22 cellular contexts compared by ENCODE assay signal in the genomic region with DNA sequence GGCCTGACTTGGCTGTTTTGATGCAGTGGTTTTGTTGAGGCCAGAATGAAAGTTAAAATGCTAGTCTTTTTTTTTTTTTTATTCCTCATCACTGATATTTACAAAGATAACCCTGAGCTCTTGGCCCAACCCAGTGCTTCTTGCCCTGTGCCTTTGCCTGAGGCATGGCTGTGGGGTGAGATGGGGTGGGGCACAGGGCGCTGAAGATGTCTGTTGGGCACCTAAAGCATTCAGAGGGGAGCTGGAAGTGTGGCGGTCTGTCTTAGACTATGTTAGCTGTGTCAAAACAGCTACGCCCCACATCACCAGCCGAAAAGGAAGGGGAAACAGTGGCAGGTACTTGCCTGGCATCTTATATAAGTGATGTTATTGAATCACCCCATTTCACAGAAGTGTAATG. TPM values are rescaled to one million over a fixed set of nuclear protein-coding genes. Genes with fewer than 3 reads are reported as not detected.
DNase-seq lines count a peak whose midpoint lies in the region; ATAC-seq and TF ChIP-seq lines count a peak whose summit lies in the region.
"Had no signal": no experiment of that assay in that cellular context is flagged by ENCODE, and none has a peak within 500 bp of the region (broad histone marks: within the 10 kb centered on the region; RNA-seq: fewer than 3 reads in every experiment).

No MANE protein-coding gene starts in this region.

- no peak for DNase-seq in CD14-positive monocyte (ENCODE audit: low spot score)
- DNase-seq in CD8-positive, alpha-beta T cell: peak in 2 of 7 experiments; percentile 32 to 45
- no peak for DNase-seq in activated naive CD8-positive, alpha-beta T cell treated with anti-CD3 and anti-CD28 coated beads, Interleukin-2, amount 10 ng/mL, durations not matched to agents 7 days and 5 days
- DNase-seq in natural killer cell treated with Interleukin-12 subunit alpha and Interleukin-12 subunit beta and Interleukin-15 and Interleukin-18, amount 100 ng/mL, for 72 hours (ENCODE audit: low spot score): no peak
- DNase-seq in left lobe of liver (ENCODE audit: low spot score): no peak
- DNase-seq in heart left ventricle: no peak
- DNase-seq: EL; GOT3; HFFc6; left ventricle myocardium superior; NCI-H446 treated with DMSO at 0.1 percent for 48 hours; stimulated activated CD4-positive, alpha-beta T cell treated with anti-CD3 and anti-CD28 coated beads, Interleukin-2, amount 100 ng/mL, for 24 hours; substantia nigra; upper lobe of right lung had no signal

- CTCF ChIA-PET in CD8-positive, alpha-beta T cell (lab: Charles Lee): interaction anchor here (0.7 to 2.5 kb wide), 5 partner anchors 9 to 43 kb away, joined by 3 to 12 read pairs (median 4); no protein-coding TSS in a partner anchor

- no peak for TF ChIP-seq POLR2A in heart left ventricle (IDR thresholded peaks at IDR 0.05)

- no peaks in the 10 kb centered on the region for H3K36me3 ChIP-seq in CD8-positive, alpha-beta T cell (ENCODE audit: insufficient read depth, low read length)
- H3K36me3 ChIP-seq in heart left ventricle: no peaks in the 10 kb centered on the region
- H3K36me3 ChIP-seq: right atrium auricular region, upper lobe of right lung had no signal

- no peak overlapping the region for H3K4me3 ChIP-seq in CD8-positive, alpha-beta T cell (ENCODE audit: low read depth, low read length)
- H3K4me3 ChIP-seq in heart left ventricle: no peak overlapping the region
- H3K4me3 ChIP-seq: right atrium auricular region, smooth muscle cell, upper lobe of right lung had no signal

- intact Hi-C loops in CD14-positive monocyte (cut with micrococcal nuclease) (no loop called here), heart left ventricle (cut with DNase I) (no loop called here)
- intact Hi-C loops in CD8-positive, alpha-beta T cell (cut with DNase I, micrococcal nuclease): loop anchor here in 1 of 2 experiments (1.0 kb wide), 1 partner anchor 14 kb away; no protein-coding TSS in a partner anchor

- WGBS in heart left ventricle, 4 donors: 92 to 97% (median 93%) methylated on average over 4 of the region's 4 CpGs

- peaks cover 28% of the 10 kb centered on the region for H3K4me1 ChIP-seq in CD8-positive, alpha-beta T cell (ENCODE audit: insufficient read depth, low read length)
- H3K4me1 ChIP-seq in heart left ventricle: peaks cover 0 to 23% (median 0%) of the 10 kb centered on the region in 12 donors
- H3K4me1 ChIP-seq: parathyroid adenoma, right atrium auricular region had no signal

- no peaks in the 10 kb centered on the region for H3K27me3 ChIP-seq in CD8-positive, alpha-beta T cell (ENCODE audit: insufficient read depth, low read length)
- H3K27me3 ChIP-seq in heart left ventricle: no peaks in the 10 kb centered on the region
- H3K27me3 ChIP-seq: right atrium auricular region, upper lobe of right lung had no signal

- H3K27ac Mint-ChIP-seq in CD14-positive monocyte: peak overlapping the region in 6 of 7 donors; percentile 7 to 88 (median 28)
- peak overlapping the region; percentile 92 for H3K27ac Mint-ChIP-seq in CD8-positive, alpha-beta T cell
- peak overlapping the region; percentile 64 for H3K27ac Mint-ChIP-seq in activated naive CD8-positive, alpha-beta T cell treated with anti-CD3 and anti-CD28 coated beads, Interleukin-2, amount 10 ng/mL, durations not matched to agents 7 days and 5 days
- peak overlapping the region; percentile 52 to 74 for H3K27ac Mint-ChIP-seq in natural killer cell treated with Interleukin-12 subunit alpha and Interleukin-12 subunit beta and Interleukin-15 and Interleukin-18, amount 100 ng/mL, for 72 hours
- H3K27ac Mint-ChIP-seq: activated T-helper 1 cell treated with anti-CD3 and anti-CD28 coated beads, Interleukin-12 subunit alpha, Interleukin-12 subunit beta, Interleukin-2, Interleukin-4 antibody, amounts not matched to agents 30 ng/mL and 10 ng/mL and 1 ng/mL, durations not matched to agents 14 hours and 24 hours and 36 hours; HFFc6; nephron had no signal

- no peak overlapping the region for H3K4me3 Mint-ChIP-seq in CD14-positive monocyte
- H3K4me3 Mint-ChIP-seq in CD8-positive, alpha-beta T cell: peak overlapping the region; percentile 58
- no peak overlapping the region for H3K4me3 Mint-ChIP-seq in activated naive CD8-positive, alpha-beta T cell treated with anti-CD3 and anti-CD28 coated beads, Interleukin-2, amount 10 ng/mL, durations not matched to agents 7 days and 5 days
- H3K4me3 Mint-ChIP-seq in natural killer cell treated with Interleukin-12 subunit alpha and Interleukin-12 subunit beta and Interleukin-15 and Interleukin-18, amount 100 ng/mL, for 72 hours: no peak overlapping the region
- H3K4me3 Mint-ChIP-seq: activated T-helper 1 cell treated with anti-CD3 and anti-CD28 coated beads, Interleukin-12 subunit alpha, Interleukin-12 subunit beta, Interleukin-2, Interleukin-4 antibody, amounts not matched to agents 30 ng/mL and 10 ng/mL and 1 ng/mL, durations not matched to agents 14 hours and 24 hours and 36 hours; HFFc6; nephron had no signal

- TF ChIP-seq CTCF in CD14-positive monocyte (IDR thresholded peaks at IDR 0.05): no peak
- no peak for TF ChIP-seq CTCF in CD8-positive, alpha-beta T cell (IDR thresholded peaks at IDR 0.05)
- no peak for TF ChIP-seq CTCF in heart left ventricle (IDR thresholded peaks at IDR 0.05)

- peaks cover 19% of the 10 kb centered on the region for H3K4me1 Mint-ChIP-seq in CD14-positive monocyte
- peaks cover 31% of the 10 kb centered on the region for H3K4me1 Mint-ChIP-seq in CD8-positive, alpha-beta T cell (ENCODE audit: low read depth)
- H3K4me1 Mint-ChIP-seq in activated naive CD8-positive, alpha-beta T cell treated with anti-CD3 and anti-CD28 coated beads, Interleukin-2, amount 10 ng/mL, durations not matched to agents 7 days and 5 days: peaks cover 22% of the 10 kb centered on the region
- H3K4me1 Mint-ChIP-seq in natural killer cell treated with Interleukin-12 subunit alpha and Interleukin-12 subunit beta and Interleukin-15 and Interleukin-18, amount 100 ng/mL, for 72 hours (ENCODE audit: low read depth in 2 of 2): peaks cover 22 to 26% of the 10 kb centered on the region in 2 donors

- peak; percentile 47 for ATAC-seq in CD8-positive, alpha-beta T cell
- ATAC-seq in activated naive CD8-positive, alpha-beta T cell treated with anti-CD3 and anti-CD28 coated beads, Interleukin-2, amount 10 ng/mL, durations not matched to agents 7 days and 5 days (ENCODE audit: low read depth): no peak
- no peak for ATAC-seq in natural killer cell treated with Interleukin-12 subunit alpha and Interleukin-12 subunit beta and Interleukin-15 and Interleukin-18, amount 100 ng/mL, for 72 hours
- ATAC-seq in left lobe of liver (no peak), heart left ventricle (no peak), GM21786 (IDR thresholded peaks at IDR 0.05; ENCODE audit: unreplicated experiment) (no peak)
- ATAC-seq: left ventricle myocardium superior, upper lobe of right lung had no signal

- no peaks in the 10 kb centered on the region for H3K9me3 ChIP-seq in CD8-positive, alpha-beta T cell (ENCODE audit: low read length)
- no peaks in the 10 kb centered on the region for H3K9me3 ChIP-seq in heart left ventricle
- H3K9me3 ChIP-seq: right atrium auricular region, upper lobe of right lung had no signal

- H3K27me3 Mint-ChIP-seq in CD14-positive monocyte (ENCODE audit: low read depth in 3 of 3): peaks cover 0 to 4% (median 2%) of the 10 kb centered on the region in 3 donors
- no peaks in the 10 kb centered on the region for H3K27me3 Mint-ChIP-seq in CD8-positive, alpha-beta T cell (ENCODE audit: low read depth)
- H3K27me3 Mint-ChIP-seq in activated naive CD8-positive, alpha-beta T cell treated with anti-CD3 and anti-CD28 coated beads, Interleukin-2, amount 10 ng/mL, durations not matched to agents 7 days and 5 days: no peaks in the 10 kb centered on the region
- no peaks in the 10 kb centered on the region for H3K27me3 Mint-ChIP-seq in natural killer cell treated with Interleukin-12 subunit alpha and Interleukin-12 subunit beta and Interleukin-15 and Interleukin-18, amount 100 ng/mL, for 72 hours

- POLR2A ChIA-PET in CD8-positive, alpha-beta T cell (lab: Charles Lee): interaction anchor here (4.2 kb wide), 1 partner anchor 10 kb away, joined by 65 read pairs; no protein-coding TSS in a partner anchor
- POLR2A ChIA-PET in activated naive CD8-positive, alpha-beta T cell treated with anti-CD3 and anti-CD28 coated beads, Interleukin-2, amount 10 ng/mL, durations not matched to agents 7 days and 5 days (lab: Charles Lee): interaction anchor here (2.3 to 3.8 kb wide), 2 partner anchors 9 to 13 kb away, joined by 13 to 51 read pairs; no protein-coding TSS in a partner anchor

- peak overlapping the region; percentile 9 for H3K27ac ChIP-seq in CD8-positive, alpha-beta T cell (ENCODE audit: low read depth, low read length)
- peak overlapping the region in 1 of 12 donors; percentile 27 for H3K27ac ChIP-seq in heart left ventricle
- H3K27ac ChIP-seq: C4-2B, parathyroid adenoma, right atrium auricular region, upper lobe of right lung had no signal

- no peaks in the 10 kb centered on the region for H3K36me3 Mint-ChIP-seq in CD14-positive monocyte
- no peaks in the 10 kb centered on the region for H3K36me3 Mint-ChIP-seq in CD8-positive, alpha-beta T cell
- H3K36me3 Mint-ChIP-seq in activated naive CD8-positive, alpha-beta T cell treated with anti-CD3 and anti-CD28 coated beads, Interleukin-2, amount 10 ng/mL, durations not matched to agents 7 days and 5 days: no peaks in the 10 kb centered on the region
- H3K36me3 Mint-ChIP-seq in natural killer cell treated with Interleukin-12 subunit alpha and Interleukin-12 subunit beta and Interleukin-15 and Interleukin-18, amount 100 ng/mL, for 72 hours: no peaks in the 10 kb centered on the region

- no peaks in the 10 kb centered on the region for H3K9me3 Mint-ChIP-seq in CD14-positive monocyte
- H3K9me3 Mint-ChIP-seq in CD8-positive, alpha-beta T cell: no peaks in the 10 kb centered on the region
- no peaks in the 10 kb centered on the region for H3K9me3 Mint-ChIP-seq in activated naive CD8-positive, alpha-beta T cell treated with anti-CD3 and anti-CD28 coated beads, Interleukin-2, amount 10 ng/mL, durations not matched to agents 7 days and 5 days
- no peaks in the 10 kb centered on the region for H3K9me3 Mint-ChIP-seq in natural killer cell treated with Interleukin-12 subunit alpha and Interleukin-12 subunit beta and Interleukin-15 and Interleukin-18, amount 100 ng/mL, for 72 hours
- H3K9me3 Mint-ChIP-seq: activated T-helper 1 cell treated with anti-CD3 and anti-CD28 coated beads, Interleukin-12 subunit alpha, Interleukin-12 subunit beta, Interleukin-2, Interleukin-4 antibody, amounts not matched to agents 30 ng/mL and 10 ng/mL and 1 ng/mL, durations not matched to agents 14 hours and 24 hours and 36 hours; HFFc6; nephron had no signal

RNA-seq across cellular contexts. Expression of gene TOGARAM2, which starts 20.7 kb away (rescaled TPM):
- polyA plus RNA-seq in CD14-positive monocyte: under 1 TPM in 1 of 2 donors, not detected in 1; 0.23 TPM
- 1 to 10 TPM; 4.6 to 4.8 TPM for total RNA-seq in CD8-positive, alpha-beta T cell
- total RNA-seq in activated naive CD8-positive, alpha-beta T cell treated with anti-CD3 and anti-CD28 coated beads, Interleukin-2, amount 10 ng/mL, durations not matched to agents 7 days and 5 days: 1 to 10 TPM; 5.2 to 5.3 TPM
- total RNA-seq in natural killer cell treated with Interleukin-12 subunit alpha and Interleukin-12 subunit beta and Interleukin-15 and Interleukin-18, amount 100 ng/mL, for 72 hours: 1 to 10 TPM; 6.8 to 7.7 TPM
- 0.78 TPM for total RNA-seq in left lobe of liver
- 10 to 100 TPM in 3 of 9 donors, 1 to 10 TPM in 5, under 1 TPM in 1; 0.24 to 23.5 (median 6.2) TPM for total RNA-seq in heart left ventricle
- polyA plus RNA-seq in heart left ventricle: 10 to 100 TPM in 1 of 2 donors, 1 to 10 TPM in 1; 5.5 to 23.9 TPM
- total RNA-seq: HFFc6, RPMI7951 had no signal

Comparison
In these comparisons a context has a peak if more than half of its experiments do, and no peak if none do; other contexts are left out.
1. H3K27ac Mint-ChIP-seq: peak in every context shown above with its lines; median percentile 92 in CD8-positive, alpha-beta T cell; 64 in activated naive CD8-positive, alpha-beta T cell treated with anti-CD3 and anti-CD28 coated beads, Interleukin-2, amount 10 ng/mL, durations not matched to agents 7 days and 5 days; 63 in natural killer cell treated with Interleukin-12 subunit alpha and Interleukin-12 subunit beta and Interleukin-15 and Interleukin-18, amount 100 ng/mL, for 72 hours; 28 in CD14-positive monocyte.